9 cellular contexts compared by ENCODE assay signal in the genomic region with DNA sequence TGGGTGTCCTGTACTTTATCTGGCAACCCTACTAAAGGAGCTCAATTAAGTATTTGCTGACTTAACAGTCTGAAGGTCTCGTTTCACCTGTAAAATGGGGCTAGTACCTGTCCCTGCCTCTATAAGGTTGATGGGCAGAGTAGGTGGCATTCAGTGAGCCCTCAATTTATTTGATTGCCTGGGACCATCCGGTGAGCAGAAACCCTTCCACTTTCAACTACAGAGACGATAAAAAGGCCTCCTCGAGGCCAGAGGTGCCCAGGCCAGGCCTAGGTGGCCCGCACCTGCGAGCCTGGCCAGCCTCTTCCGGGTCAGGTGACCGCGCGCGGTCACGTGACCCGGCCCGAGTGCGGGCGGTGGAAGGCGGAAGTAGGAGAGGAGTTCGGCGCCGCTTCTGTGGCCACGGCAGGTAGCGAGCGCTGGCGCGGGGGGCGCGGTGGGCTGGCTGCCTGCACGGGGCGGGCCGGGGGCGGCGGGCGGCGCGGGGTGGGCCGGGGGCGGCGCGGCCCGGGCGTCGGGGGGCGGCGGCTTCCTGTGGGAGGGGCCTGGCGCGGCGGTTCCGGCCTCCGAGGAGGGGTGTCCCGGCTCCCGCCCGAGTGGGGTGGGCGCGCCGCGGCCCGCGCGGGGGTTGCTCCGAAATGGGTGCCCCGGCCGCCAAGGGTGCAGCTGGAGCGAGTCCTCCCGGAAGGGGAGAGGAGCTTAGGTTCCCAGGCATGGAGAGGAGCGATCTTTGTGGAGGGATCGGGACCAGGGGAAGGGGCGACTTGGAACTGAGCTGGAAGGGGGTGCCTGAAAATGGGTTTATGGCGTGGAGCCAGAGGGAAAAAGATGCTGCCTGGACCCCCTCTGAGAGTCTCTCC. TPM values are rescaled to one million over a fixed set of nuclear protein-coding genes. Genes with fewer than 3 reads are reported as not detected.
DNase-seq lines count a peak whose midpoint lies in the region; ATAC-seq, FAIRE-seq and TF ChIP-seq lines count a peak whose summit lies in the region.
"Had no signal": no experiment of that assay in that cellular context is flagged by ENCODE, and none has a peak within 500 bp of the region (broad histone marks: within the 10 kb centered on the region; RNA-seq: fewer than 3 reads in every experiment).

Gene WWP2, plus strand, starts transcription at position 350 of the 860 bp plus-strand sequence. CDS start 24,679 bp downstream, outside the sequence.

- peaks cover 4% of the 10 kb centered on the region for H3K36me3 Mint-ChIP-seq in activated CD8-positive, alpha-beta memory T cell treated with anti-CD3 and anti-CD28 coated beads, Interleukin-2, amount 10 ng/mL, durations not matched to agents 7 days and 5 days
- peaks cover 9% of the 10 kb centered on the region for H3K36me3 Mint-ChIP-seq in endodermal cell (ENCODE audit: low read depth)

- H3K9me3 Mint-ChIP-seq in activated CD8-positive, alpha-beta memory T cell treated with anti-CD3 and anti-CD28 coated beads, Interleukin-2, amount 10 ng/mL, durations not matched to agents 7 days and 5 days (ENCODE audit: low read depth), result no peaks in the 10 kb centered on the region
- H3K9me3 Mint-ChIP-seq in endodermal cell, result no peaks in the 10 kb centered on the region

- DNase-seq in GM19239 (ENCODE audit: insufficient read length, low spot score) (peak; percentile 92), NOMO-1 treated with DMSO at 0.1 percent for 48 hours (lab: John Stamatoyannopoulos, UW; ENCODE audit: unreplicated experiment) (peak; percentile 71), endodermal cell (peak; percentile 93), mesenteric fat pad (ENCODE audit: low spot score) (peak; percentile 91)
- DNase-seq in activated CD8-positive, alpha-beta memory T cell treated with anti-CD3 and anti-CD28 coated beads, Interleukin-2, amount 10 ng/mL, durations not matched to agents 7 days and 5 days, result peak; percentile 81
- peak; percentile 46 for DNase-seq in stimulated activated CD8-positive, alpha-beta memory T cell treated with anti-CD3 and anti-CD28 coated beads, Interleukin-15, amount 100 ng/mL, for 1 hour (ENCODE audit: low read depth)

- peaks cover 0 to 16% (median 11%) of the 10 kb centered on the region in 11 experiments; a peak in 13 of 22 replicates for H3K36me3 ChIP-seq in BLaER1 treated with 17β-estradiol and CSF1 and Interleukin-3, amounts not matched to agents 10 nM and 100 nM
- H3K36me3 ChIP-seq in endodermal cell (ENCODE audit: control insufficient read depth, insufficient read depth, low read length), result no peaks in the 10 kb centered on the region

- peak within 1 kb of the TSS; percentile 81 to 99 (median 88) for H3K4me3 ChIP-seq in BLaER1 treated with 17β-estradiol and CSF1 and Interleukin-3, amounts not matched to agents 10 nM and 100 nM
- H3K4me3 ChIP-seq in endodermal cell (ENCODE audit: low read length), result peak within 1 kb of the TSS; percentile 100

- peak within 1 kb of the TSS; percentile 78 to 95 (median 87) for H3K4me2 ChIP-seq in BLaER1 treated with 17β-estradiol and CSF1 and Interleukin-3, amounts not matched to agents 10 nM and 100 nM

- 1 to 6% methylated on average over 14 to 68 of the region's 68 CpGs for WGBS in endodermal cell (ENCODE audit: insufficient coverage in 1 of 2, insufficient read length in 1 of 2), 2 experiments

- peak within 1 kb of the TSS; percentile 83 to 94 (median 88) for H3K27ac ChIP-seq in BLaER1 treated with 17β-estradiol and CSF1 and Interleukin-3, amounts not matched to agents 10 nM and 100 nM
- H3K27ac ChIP-seq in endodermal cell (ENCODE audit: low read depth, low read length), result no peak within 1 kb of the TSS

- H3K9ac ChIP-seq in BLaER1 treated with 17β-estradiol and CSF1 and Interleukin-3, amounts not matched to agents 10 nM and 100 nM, result peak within 1 kb of the TSS; percentile 83 to 95 (median 91)
- H3K9ac ChIP-seq in endodermal cell (ENCODE audit: extremely low read depth, low read length, poor library complexity, severe bottlenecking), result peak within 1 kb of the TSS; percentile 76

- H3K4me3 Mint-ChIP-seq in activated CD8-positive, alpha-beta memory T cell treated with anti-CD3 and anti-CD28 coated beads, Interleukin-2, amount 10 ng/mL, durations not matched to agents 7 days and 5 days, result peak within 1 kb of the TSS; percentile 93
- H3K4me3 Mint-ChIP-seq in endodermal cell, result peak within 1 kb of the TSS; percentile 92

- FAIRE-seq in GM19239 (lab: Jason Lieb, UNC), result peak; percentile 93
- FAIRE-seq: colon had no signal

- peaks cover 29% of the 10 kb centered on the region for H3K4me1 Mint-ChIP-seq in activated CD8-positive, alpha-beta memory T cell treated with anti-CD3 and anti-CD28 coated beads, Interleukin-2, amount 10 ng/mL, durations not matched to agents 7 days and 5 days
- peaks cover 7% of the 10 kb centered on the region for H3K4me1 Mint-ChIP-seq in endodermal cell

- H3K27me3 Mint-ChIP-seq in activated CD8-positive, alpha-beta memory T cell treated with anti-CD3 and anti-CD28 coated beads, Interleukin-2, amount 10 ng/mL, durations not matched to agents 7 days and 5 days, result no peaks in the 10 kb centered on the region
- peaks cover 6% of the 10 kb centered on the region for H3K27me3 Mint-ChIP-seq in endodermal cell (ENCODE audit: insufficient read depth)

- peak within 1 kb of the TSS; percentile 94 for H3K27ac Mint-ChIP-seq in activated CD8-positive, alpha-beta memory T cell treated with anti-CD3 and anti-CD28 coated beads, Interleukin-2, amount 10 ng/mL, durations not matched to agents 7 days and 5 days
- H3K27ac Mint-ChIP-seq in endodermal cell, result peak within 1 kb of the TSS; percentile 98

- CTCF ChIA-PET in activated CD8-positive, alpha-beta memory T cell treated with anti-CD3 and anti-CD28 coated beads, Interleukin-2, amount 10 ng/mL, durations not matched to agents 7 days and 5 days (lab: Charles Lee), result interaction anchor here (0.9 to 1.5 kb wide), 7 partner anchors 8 to 366 kb away, joined by 3 to 10 read pairs (median 4); partner anchors contain the start of gene NOB1

- no peaks in the 10 kb centered on the region for H3K27me3 ChIP-seq in BLaER1 treated with 17β-estradiol and CSF1 and Interleukin-3, amounts not matched to agents 10 nM and 100 nM
- H3K27me3 ChIP-seq in endodermal cell (ENCODE audit: control insufficient read depth, insufficient read depth, low read length, poor library complexity, severe bottlenecking), result no peaks in the 10 kb centered on the region

- peaks cover 17 to 31% (median 25%) of the 10 kb centered on the region in 10 experiments for H3K4me1 ChIP-seq in BLaER1 treated with 17β-estradiol and CSF1 and Interleukin-3, amounts not matched to agents 10 nM and 100 nM
- no peaks in the 10 kb centered on the region for H3K4me1 ChIP-seq in endodermal cell (ENCODE audit: control insufficient read depth, insufficient read depth, low read length)

- no peak for TF ChIP-seq CTCF in endodermal cell (conservative IDR thresholded peaks at IDR 0.05)

- ATAC-seq in HG03457 (IDR thresholded peaks at IDR 0.05; ENCODE audit: unreplicated experiment), result peak; percentile 43
- peak; percentile 94 for ATAC-seq in activated CD8-positive, alpha-beta memory T cell treated with anti-CD3 and anti-CD28 coated beads, Interleukin-2, amount 10 ng/mL, durations not matched to agents 7 days and 5 days

- H4K20me1 ChIP-seq in BLaER1 treated with 17β-estradiol and CSF1 and Interleukin-3, amounts not matched to agents 10 nM and 100 nM, result peaks cover 0 to 38% (median 24%) of the 10 kb centered on the region in 11 experiments; a peak in 13 of 22 replicates

- no peaks in the 10 kb centered on the region for H3K9me3 ChIP-seq in BLaER1 treated with 17β-estradiol and CSF1 and Interleukin-3, amounts not matched to agents 10 nM and 100 nM (replicated peaks in 1 of 11)
- H3K9me3 ChIP-seq in endodermal cell (ENCODE audit: control insufficient read depth, low read length), result peaks cover 2% of the 10 kb centered on the region

RNA-seq across cellular contexts. Expression of gene WWP2, which starts in this region (rescaled TPM):
- 10 to 100 TPM; 56.8 to 58.8 TPM for total RNA-seq in activated CD8-positive, alpha-beta memory T cell treated with anti-CD3 and anti-CD28 coated beads, Interleukin-2, amount 10 ng/mL, durations not matched to agents 7 days and 5 days
- 10 to 100 TPM; 42.3 to 50.0 TPM for total RNA-seq in endodermal cell
- 23.3 TPM for polyA plus RNA-seq in endodermal cell (2013, experiment 1 of 2)
- 20.7 TPM for polyA plus RNA-seq in endodermal cell (2013, experiment 2 of 2)
- 43.0 TPM for total RNA-seq in mesenteric fat pad
